ENCODE assay signal across 25 cellular contexts in the genomic region with DNA sequence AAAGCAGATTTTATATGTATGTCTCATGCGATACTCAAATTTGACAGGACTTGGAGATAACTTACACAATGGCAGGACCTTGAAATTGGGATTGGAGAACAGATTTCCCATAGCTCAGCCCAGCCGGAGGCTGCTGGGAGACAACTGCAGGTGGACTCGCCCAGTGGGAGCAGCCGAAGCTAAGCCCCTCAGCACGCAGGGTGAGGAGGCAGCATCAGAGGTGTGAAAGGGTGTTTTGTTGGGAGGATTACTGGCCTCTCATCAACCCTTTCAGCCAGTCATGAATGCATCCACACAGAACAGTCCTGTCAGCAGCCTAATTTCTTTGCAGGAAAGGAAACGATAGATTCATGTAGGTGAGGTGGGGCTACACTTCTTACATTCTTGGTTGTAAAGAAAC.
"Had no signal": no experiment of that assay in that cellular context is flagged by ENCODE, and none has a peak within 500 bp of the region (broad histone marks: within the 10 kb centered on the region; RNA-seq: fewer than 3 reads in every experiment).

No MANE protein-coding gene starts in this region.

- H3K36me3 ChIP-seq: adrenal gland, breast epithelium, Peyer's patch, SJSA1 had no signal

- H3K4me1 Mint-ChIP-seq: activated naive CD8-positive, alpha-beta T cell treated with anti-CD3 and anti-CD28 coated beads, Interleukin-2, amount 10 ng/mL, durations not matched to agents 7 days and 5 days had no signal

- H3K4me3 ChIP-seq: adrenal gland, breast epithelium, Peyer's patch, SJSA1 had no signal

- H3K36me3 Mint-ChIP-seq: activated naive CD8-positive, alpha-beta T cell treated with anti-CD3 and anti-CD28 coated beads, Interleukin-2, amount 10 ng/mL, durations not matched to agents 7 days and 5 days had no signal

- H3K4me1 ChIP-seq: adrenal gland, breast epithelium, Peyer's patch, SJSA1 had no signal

- DNase-seq: activated CD4-positive, alpha-beta T cell treated with anti-CD3 and anti-CD28 coated beads for 48 hours; activated CD4-positive, alpha-beta T cell treated with anti-CD3 and anti-CD28 coated beads, Interleukin-2, amount 50 U/mL, for 4 hours; activated CD4-positive, CD25-positive, alpha-beta regulatory T cell treated with anti-CD3 and anti-CD28 coated beads, Interleukin-2, amount 50 U/mL, for 72 hours; activated CD8-positive, alpha-beta memory T cell treated with anti-CD3 and anti-CD28 coated beads, Interleukin-2, amount 50 U/mL, for 48 hours; activated CD8-positive, alpha-beta T cell treated with anti-CD3 and anti-CD28 coated beads, Interleukin-2, amount 10 ng/mL, durations not matched to agents 7 days and 5 days; activated naive CD4-positive, alpha-beta T cell treated with anti-CD3 and anti-CD28 coated beads, Interleukin-2, amount 50 U/mL, for 16 hours; activated naive CD8-positive, alpha-beta T cell treated with anti-CD3 and anti-CD28 coated beads, Interleukin-2, amount 10 ng/mL, durations not matched to agents 7 days and 5 days; activated T-cell treated with anti-CD3 and anti-CD28 coated beads, Interleukin-2, amount 50 U/mL, for 1 hour; adrenal gland; anterior cingulate cortex; caudate nucleus; MM.1S; NCI-H1105; NCI-H1436; NCI-H1694 treated with DMSO at 0.1 percent for 48 hours; NCI-H2029 treated with DMSO at 0.1 percent for 48 hours; NCI-H345; NCI-H510A; NCI-H526 treated with DMSO at 0.1 percent for 48 hours; Peyer's patch; SHP77; SW 1271 had no signal

- H3K4me3 Mint-ChIP-seq: activated CD8-positive, alpha-beta T cell treated with anti-CD3 and anti-CD28 coated beads, Interleukin-2, amount 10 ng/mL, durations not matched to agents 7 days and 5 days; activated naive CD8-positive, alpha-beta T cell treated with anti-CD3 and anti-CD28 coated beads, Interleukin-2, amount 10 ng/mL, durations not matched to agents 7 days and 5 days had no signal

- H3K9me3 ChIP-seq: adrenal gland, breast epithelium, Peyer's patch, SJSA1 had no signal

- H3K27ac Mint-ChIP-seq: activated CD8-positive, alpha-beta T cell treated with anti-CD3 and anti-CD28 coated beads, Interleukin-2, amount 10 ng/mL, durations not matched to agents 7 days and 5 days; activated naive CD8-positive, alpha-beta T cell treated with anti-CD3 and anti-CD28 coated beads, Interleukin-2, amount 10 ng/mL, durations not matched to agents 7 days and 5 days had no signal

- ATAC-seq: activated CD8-positive, alpha-beta T cell treated with anti-CD3 and anti-CD28 coated beads, Interleukin-2, amount 10 ng/mL, durations not matched to agents 7 days and 5 days; SK-N-SH treated with all-trans-retinoic acid at 6 μM for 48 hours had no signal

- H3K9me3 Mint-ChIP-seq: activated naive CD8-positive, alpha-beta T cell treated with anti-CD3 and anti-CD28 coated beads, Interleukin-2, amount 10 ng/mL, durations not matched to agents 7 days and 5 days had no signal

- H3K27me3 ChIP-seq: adrenal gland, Peyer's patch, SJSA1 had no signal

- H3K27ac ChIP-seq: adrenal gland, breast epithelium, Peyer's patch, SJSA1 had no signal
